In genomic region chr17:50519141-50519834, GRCh38 we compare ENCODE assay signal across 14 cellular contexts. TPM values are rescaled to one million over a fixed set of nuclear protein-coding genes. Genes with fewer than 3 reads are reported as not detected.
"Had no signal": no experiment of that assay in that cellular context is flagged by ENCODE, and none has a peak within 500 bp of the region (broad histone marks: within the 10 kb centered on the region; RNA-seq: fewer than 3 reads in every experiment).

No MANE protein-coding gene starts in this region.

- DNase-seq: activated CD4-positive, alpha-beta memory T cell treated with anti-CD3 and anti-CD28 coated beads for 36 hours; activated gamma-delta T cell; activated T-cell treated with anti-CD3 and anti-CD28 coated beads, Interleukin-2, amount 50 U/mL, for 48 hours; aorta; left cardiac atrium; lower lobe of right lung; naive B cell; spleen; stimulated activated CD4-positive, alpha-beta T cell treated with anti-CD3 and anti-CD28 coated beads, Interleukin-1b, Interleukin-23, amount 100 ng/mL, for 48 hours had no signal

- H3K9me3 ChIP-seq: lower lobe of right lung, prostate gland, spleen had no signal

- H3K27ac ChIP-seq: cardiac muscle cell, hepatocyte, lower lobe of right lung, spleen had no signal

- ATAC-seq: left cardiac atrium; lower lobe of right lung; stimulated activated memory B cell treated with anti-CD40 and anti-IgM and Interleukin-4, amounts not matched to agents 10 μg/mL and 1 μg/mL and 100 μg/mL, for 72 hours had no signal

- H3K4me3 ChIP-seq: cardiac muscle cell, hepatocyte, lower lobe of right lung, prostate gland, spleen had no signal

- H3K4me1 ChIP-seq: lower lobe of right lung, spleen had no signal

- H3K36me3 ChIP-seq: cardiac muscle cell, lower lobe of right lung, prostate gland, spleen had no signal

- H3K27me3 ChIP-seq: cardiac muscle cell, hepatocyte, spleen had no signal

RNA-seq across cellular contexts. Expression of gene EPN3, which starts 13.2 kb away (rescaled TPM):
- total RNA-seq: activated CD4-positive, alpha-beta memory T cell treated with anti-CD3 and anti-CD28 coated beads for 36 hours; aorta; spleen; subcutaneous adipose tissue had no signal

RNA-seq across cellular contexts. Expression of gene CACNA1G, which starts 41.2 kb away (rescaled TPM):
- polyA plus RNA-seq: aorta had no signal
